Comparison of ENCODE assay signal across 20 cellular contexts in genomic region chr20:40489886-40490285, GRCh38.
DNase-seq lines count a peak whose midpoint lies in the region; ATAC-seq, FAIRE-seq and TF ChIP-seq lines count a peak whose summit lies in the region.
"Had no signal": no experiment of that assay in that cellular context is flagged by ENCODE, and none has a peak within 500 bp of the region (broad histone marks: within the 10 kb centered on the region; RNA-seq: fewer than 3 reads in every experiment).

No MANE protein-coding gene starts in this region.

- intact Hi-C loops in lower lobe of right lung (cut with DNase I) = no loop called here
- intact Hi-C loops in testis (cut with DNase I; ENCODE audit: low total_unique reads) = no loop called here

- H3K27me3 ChIP-seq in bronchial epithelial cell (ENCODE audit: control insufficient read depth, insufficient read depth, low read length) = no peaks in the 10 kb centered on the region
- no peaks in the 10 kb centered on the region for H3K27me3 ChIP-seq in lower lobe of right lung (ENCODE audit: low read depth)
- H3K27me3 ChIP-seq in testis = no peaks in the 10 kb centered on the region
- H3K27me3 ChIP-seq: hepatocyte, SJSA1 had no signal

- WGBS in testis, 2 donors = 83 to 94% methylated on average over 2 of the region's 2 CpGs

- no peak for ATAC-seq in lower lobe of right lung
- ATAC-seq: natural killer cell had no signal

- H3K9me3 ChIP-seq in lower lobe of right lung (peaks cover 7% of the 10 kb centered on the region), testis (no peaks in the 10 kb centered on the region)
- H3K9me3 ChIP-seq: SJSA1 had no signal

- H3K27ac ChIP-seq in lower lobe of right lung (no peak overlapping the region), testis (no peak overlapping the region)
- H3K27ac ChIP-seq: hepatocyte, left ventricle myocardium inferior, SJSA1, thoracic aorta had no signal

- peak; percentile 75 for FAIRE-seq in bronchial epithelial cell (lab: Jason Lieb, UNC)
- FAIRE-seq: colon, endothelial cell of umbilical vein, H1 had no signal

- H3K4me1 ChIP-seq in lower lobe of right lung (peaks cover 16% of the 10 kb centered on the region), testis (no peaks in the 10 kb centered on the region)
- H3K4me1 ChIP-seq: left ventricle myocardium inferior, SJSA1 had no signal

- no peak for TF ChIP-seq POLR2A in testis (IDR thresholded peaks at IDR 0.05)

- H3K36me3 ChIP-seq in bronchial epithelial cell (ENCODE audit: control insufficient read depth, insufficient read depth, low read length) = no peaks in the 10 kb centered on the region
- H3K36me3 ChIP-seq in lower lobe of right lung = no peaks in the 10 kb centered on the region
- H3K36me3 ChIP-seq in testis (ENCODE audit: low read depth, missing control alignments) = no peaks in the 10 kb centered on the region
- H3K36me3 ChIP-seq: left ventricle myocardium inferior, SJSA1, thoracic aorta had no signal

- TF ChIP-seq CTCF in bronchial epithelial cell (IDR thresholded peaks at IDR 0.05; ENCODE audit: insufficient read depth, low read length, severe bottlenecking) (no peak), lower lobe of right lung (IDR thresholded peaks at IDR 0.05) (no peak), testis (IDR thresholded peaks at IDR 0.05) (no peak)

- DNase-seq in AG20443 (ENCODE audit: low spot score) = peak; percentile 68
- peak; percentile 25 for DNase-seq in LoVo (ENCODE audit: low spot score)
- DNase-seq in bronchial epithelial cell (ENCODE audit: low read depth) = peak; percentile 78
- peak; percentile 18 for DNase-seq in myocyte (ENCODE audit: low read depth)
- no peak for DNase-seq in lower lobe of right lung
- DNase-seq in testis = no peak
- DNase-seq in OCI-M1 (lab: John Stamatoyannopoulos, UW) = no peak
- no peak for DNase-seq in GF-D8 (lab: John Stamatoyannopoulos, UW)
- DNase-seq: activated CD4-positive, alpha-beta T cell treated with anti-CD3 and anti-CD28 coated beads, Interleukin-2, amount 50 U/mL, for 1 hour; activated T-cell treated with anti-CD3 and anti-CD28 coated beads, Interleukin-2, amount 50 U/mL, for 48 hours; left ventricle myocardium inferior; natural killer cell; retina; stimulated activated CD4-positive, alpha-beta T cell treated with anti-CD3 and anti-CD28 coated beads, Interleukin-2, amount 100 ng/mL, for 24 hours had no signal

- H3K4me3 ChIP-seq in bronchial epithelial cell (ENCODE audit: low read depth, low read length) (no peak overlapping the region), lower lobe of right lung (no peak overlapping the region), testis (no peak overlapping the region)
- H3K4me3 ChIP-seq: hepatocyte, left ventricle myocardium inferior, SJSA1, thoracic aorta had no signal

Comparison
In these comparisons a context has a peak if more than half of its experiments do, and no peak if none do; other contexts are left out.
1. DNase-seq: peak in AG20443 (single experiment), LoVo (single experiment), bronchial epithelial cell (single experiment) and myocyte (single experiment); none in lower lobe of right lung (single experiment), testis (single experiment), OCI-M1 (single experiment) and GF-D8 (single experiment).